Comparison of ENCODE assay signal across 23 cellular contexts in genomic region chr10:71527135-71527534, GRCh38.
DNase-seq lines count a peak whose midpoint lies in the region; ATAC-seq and TF ChIP-seq lines count a peak whose summit lies in the region.
"Had no signal": no experiment of that assay in that cellular context is flagged by ENCODE, and none has a peak within 500 bp of the region (broad histone marks: within the 10 kb centered on the region; RNA-seq: fewer than 3 reads in every experiment).

No MANE protein-coding gene starts in this region.

- no peak overlapping the region for H3K4me3 ChIP-seq in BLaER1 treated with 17β-estradiol and CSF1 and Interleukin-3, amounts not matched to agents 10 nM and 100 nM
- H3K4me3 ChIP-seq in osteoblast (ENCODE audit: insufficient read depth, low read length) (no peak overlapping the region), aorta (ENCODE audit: low read length in 2 of 2) (no peak overlapping the region)
- H3K4me3 ChIP-seq: skin epidermis, thoracic aorta had no signal

- H3K4me2 ChIP-seq in BLaER1 treated with 17β-estradiol and CSF1 and Interleukin-3, amounts not matched to agents 10 nM and 100 nM = peak overlapping the region in 9 of 11 experiments; percentile 16 to 61 (median 43); a peak in 13 of 22 replicates
- H3K4me2 ChIP-seq in osteoblast (ENCODE audit: insufficient read depth, low read length) = no peak overlapping the region

- peaks cover 0 to 9% (median 2%) of the 10 kb centered on the region in 11 experiments; a peak in 6 of 22 replicates for H3K9me3 ChIP-seq in BLaER1 treated with 17β-estradiol and CSF1 and Interleukin-3, amounts not matched to agents 10 nM and 100 nM (replicated peaks in 1 of 11)
- H3K9me3 ChIP-seq in osteoblast (ENCODE audit: low read depth, low read length) (no peaks in the 10 kb centered on the region), aorta (ENCODE audit: control insufficient read depth, low read length) (peaks cover 1% of the 10 kb centered on the region), T-helper 17 cell (ENCODE audit: control insufficient read depth, low read length, poor library complexity, severe bottlenecking) (no peaks in the 10 kb centered on the region)
- H3K9me3 ChIP-seq: thoracic aorta had no signal

- no peak overlapping the region for H2AFZ ChIP-seq in osteoblast (ENCODE audit: low read length)

- DNase-seq in M059J (ENCODE audit: low read depth) = peak; percentile 4
- peak; percentile 24 for DNase-seq in glomerular visceral epithelial cell (ENCODE audit: extremely low spot score)
- peak; percentile 51 for DNase-seq in osteoblast (ENCODE audit: insufficient read length, low spot score, missing footprints)
- no peak for DNase-seq in NCI-H187 (lab: John Stamatoyannopoulos, UW)
- DNase-seq in aorta = no peak
- no peak for DNase-seq in T-helper 17 cell
- DNase-seq: activated CD4-positive, alpha-beta T cell treated with anti-CD3 and anti-CD28 coated beads for 48 hours; activated naive CD4-positive, alpha-beta T cell treated with anti-CD3 and anti-CD28 coated beads, Interleukin-2, amount 50 U/mL, for 16 hours; activated T-cell treated with anti-CD3 and anti-CD28 coated beads, Interleukin-2, amount 50 U/mL, for 72 hours; DMS 273 treated with DMSO at 0.1 percent for 48 hours; effector CD8-positive, alpha-beta T cell; foreskin keratinocyte; naive B cell; NCI-H1436; NCI-H2171; NCI-H748 treated with DMSO at 0.1 percent for 48 hours; SIG-M5; stimulated activated CD4-positive, alpha-beta T cell treated with anti-CD3 and anti-CD28 coated beads, Interleukin-1b, Interleukin-23, amount 100 ng/mL, for 48 hours; T-helper 1 cell had no signal

- H3K36me3 ChIP-seq in BLaER1 treated with 17β-estradiol and CSF1 and Interleukin-3, amounts not matched to agents 10 nM and 100 nM = no peaks in the 10 kb centered on the region
- H3K36me3 ChIP-seq in osteoblast (ENCODE audit: insufficient read depth, low read length) (no peaks in the 10 kb centered on the region), aorta (ENCODE audit: control insufficient read depth in 1 of 2, insufficient read depth in 2 of 2, low read length in 1 of 2) (no peaks in the 10 kb centered on the region)
- H3K36me3 ChIP-seq: thoracic aorta had no signal

- no peaks in the 10 kb centered on the region for H3K27me3 ChIP-seq in BLaER1 treated with 17β-estradiol and CSF1 and Interleukin-3, amounts not matched to agents 10 nM and 100 nM
- peaks cover 14% of the 10 kb centered on the region for H3K27me3 ChIP-seq in osteoblast (ENCODE audit: insufficient read depth, low read length)
- no peaks in the 10 kb centered on the region for H3K27me3 ChIP-seq in aorta (ENCODE audit: control insufficient read depth in 1 of 2, insufficient read depth in 2 of 2, low read length in 1 of 2)

- ATAC-seq in aorta (ENCODE audit: low FRiP score) = no peak
- no peak for ATAC-seq in T-helper 17 cell
- ATAC-seq in SK-N-SH treated with all-trans-retinoic acid at 6 μM for 48 hours = no peak
- ATAC-seq: activated T-cell treated with anti-CD3 and anti-CD28 coated beads, Interleukin-2, amount 50 U/mL, for 72 hours; foreskin keratinocyte had no signal

- H3K4me1 Mint-ChIP-seq in T-helper 17 cell = no peaks in the 10 kb centered on the region

- peaks cover 22% of the 10 kb centered on the region for H3K27me3 Mint-ChIP-seq in T-helper 17 cell

- H3K4me1 ChIP-seq in BLaER1 treated with 17β-estradiol and CSF1 and Interleukin-3, amounts not matched to agents 10 nM and 100 nM = peaks cover 15 to 40% (median 31%) of the 10 kb centered on the region in 10 experiments
- H3K4me1 ChIP-seq in osteoblast (ENCODE audit: insufficient read depth, low read length) = no peaks in the 10 kb centered on the region
- H3K4me1 ChIP-seq in aorta (ENCODE audit: control insufficient read depth in 1 of 2, insufficient read depth in 2 of 2, low read length in 2 of 2) = no peaks in the 10 kb centered on the region
- H3K4me1 ChIP-seq: foreskin keratinocyte had no signal

- no peaks in the 10 kb centered on the region; a peak in 1 of 22 replicates for H4K20me1 ChIP-seq in BLaER1 treated with 17β-estradiol and CSF1 and Interleukin-3, amounts not matched to agents 10 nM and 100 nM
- no peaks in the 10 kb centered on the region for H4K20me1 ChIP-seq in osteoblast (ENCODE audit: insufficient read depth, low read length)

- H3K36me3 Mint-ChIP-seq in T-helper 17 cell (ENCODE audit: low read depth) = peaks cover 2% of the 10 kb centered on the region

- no peak overlapping the region for H3K27ac Mint-ChIP-seq in T-helper 17 cell
- H3K27ac Mint-ChIP-seq: activated T-cell treated with anti-CD3 and anti-CD28 coated beads, Interleukin-2, amount 50 U/mL, for 72 hours; naive B cell had no signal

- no peak overlapping the region for H3K9ac ChIP-seq in BLaER1 treated with 17β-estradiol and CSF1 and Interleukin-3, amounts not matched to agents 10 nM and 100 nM

- H3K27ac ChIP-seq in BLaER1 treated with 17β-estradiol and CSF1 and Interleukin-3, amounts not matched to agents 10 nM and 100 nM = no peak overlapping the region
- no peak overlapping the region for H3K27ac ChIP-seq in osteoblast (ENCODE audit: low read depth, low read length)
- H3K27ac ChIP-seq in aorta (ENCODE audit: low read depth in 1 of 2, low read length in 2 of 2) = no peak overlapping the region
- H3K27ac ChIP-seq: foreskin keratinocyte, skin epidermis, thoracic aorta had no signal

- intact Hi-C loops in aorta (cut with DNase I) = no loop called here

- TF ChIP-seq CTCF in osteoblast (IDR thresholded peaks at IDR 0.05; ENCODE audit: extremely low read depth, low read depth, low read length) = no peak

- H3K79me2 ChIP-seq in osteoblast (ENCODE audit: insufficient read depth, low read length) = no peaks in the 10 kb centered on the region

- 55 to 64% methylated on average over 12 of the region's 12 CpGs for WGBS in aorta, 2 donors

- no peak overlapping the region for H3K4me3 Mint-ChIP-seq in T-helper 17 cell
- H3K4me3 Mint-ChIP-seq: activated T-cell treated with anti-CD3 and anti-CD28 coated beads, Interleukin-2, amount 50 U/mL, for 72 hours; naive B cell had no signal

TF ChIP-seq in SK-N-SH treated with all-trans-retinoic acid at 6 μM for 48 hours, 23 proteins besides CTCF, POLR2A, EP300 and RAD21:
- TF ChIP-seq ZNF70 (CRISPR knock-in tag; IDR thresholded peaks at IDR 0.05) (no peak), PPARA (CRISPR knock-in tag; IDR thresholded peaks at IDR 0.05; ENCODE audit: borderline replicate concordance) (no peak)
- TF ChIP-seq, protein P1, sequence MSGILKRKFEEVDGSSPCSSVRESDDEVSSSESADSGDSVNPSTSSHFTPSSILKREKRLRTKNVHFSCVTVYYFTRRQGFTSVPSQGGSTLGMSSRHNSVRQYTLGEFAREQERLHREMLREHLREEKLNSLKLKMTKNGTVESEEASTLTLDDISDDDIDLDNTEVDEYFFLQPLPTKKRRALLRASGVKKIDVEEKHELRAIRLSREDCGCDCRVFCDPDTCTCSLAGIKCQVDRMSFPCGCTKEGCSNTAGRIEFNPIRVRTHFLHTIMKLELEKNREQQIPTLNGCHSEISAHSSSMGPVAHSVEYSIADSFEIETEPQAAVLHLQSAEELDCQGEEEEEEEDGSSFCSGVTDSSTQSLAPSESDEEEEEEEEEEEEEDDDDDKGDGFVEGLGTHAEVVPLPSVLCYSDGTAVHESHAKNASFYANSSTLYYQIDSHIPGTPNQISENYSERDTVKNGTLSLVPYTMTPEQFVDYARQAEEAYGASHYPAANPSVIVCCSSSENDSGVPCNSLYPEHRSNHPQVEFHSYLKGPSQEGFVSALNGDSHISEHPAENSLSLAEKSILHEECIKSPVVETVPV (CRISPR knock-in tag; IDR thresholded peaks at IDR 0.05) = no peak

Comparison
In these comparisons a context has a peak if more than half of its experiments do, and no peak if none do; other contexts are left out.
1. DNase-seq: peak in M059J (single experiment), glomerular visceral epithelial cell (single experiment) and osteoblast (single experiment); none in NCI-H187 (0 of 2), aorta (0 of 2) and T-helper 17 cell (0 of 3).